ENCODE assay signal across 8 cellular contexts in genomic region chr2:71226391-71226964, GRCh38. TPM values are rescaled to one million over a fixed set of nuclear protein-coding genes. Genes with fewer than 3 reads are reported as not detected.
DNase-seq lines count a peak whose midpoint lies in the region; ATAC-seq and TF ChIP-seq lines count a peak whose summit lies in the region.

No MANE protein-coding gene starts in this region.

- H3F3A ChIP-seq in Loucy (ENCODE audit: low read depth) = no peaks in the 10 kb centered on the region

- peak in 4 of 7 experiments; percentile 6 to 56 (median 24) for DNase-seq in CD8-positive, alpha-beta T cell
- peak; percentile 34 for DNase-seq in effector CD8-positive, alpha-beta T cell (lab: John Stamatoyannopoulos, UW)
- DNase-seq in suprapubic skin (ENCODE audit: low spot score in 2 of 2) (peak; percentile 74 to 81), middle frontal gyrus (ENCODE audit: extremely low spot score, low spot score) (no peak)

- ATAC-seq in CD8-positive, alpha-beta T cell = peak; percentile 22
- peak; percentile 18 for ATAC-seq in GM21526 (IDR thresholded peaks at IDR 0.05; ENCODE audit: low FRiP score, unreplicated experiment)

- H3K9ac ChIP-seq in Loucy (ENCODE audit: low read depth, low read length, poor library complexity, severe bottlenecking) = peak overlapping the region; percentile 72

- no peaks in the 10 kb centered on the region for H3K27me3 ChIP-seq in CD8-positive, alpha-beta T cell (ENCODE audit: insufficient read depth, low read length)
- H3K27me3 ChIP-seq in Loucy (ENCODE audit: insufficient read depth, low read length, poor library complexity, severe bottlenecking) (no peaks in the 10 kb centered on the region), suprapubic skin (no peaks in the 10 kb centered on the region)

- H3K27ac ChIP-seq in CD8-positive, alpha-beta T cell (ENCODE audit: low read depth, low read length) = peak overlapping the region; percentile 79
- peak overlapping the region; percentile 88 for H3K27ac ChIP-seq in VCaP
- H3K27ac ChIP-seq in mesodermal cell (ENCODE audit: low read depth, low read length, severe bottlenecking) = peak overlapping the region; percentile 45
- H3K27ac ChIP-seq in suprapubic skin = peak overlapping the region; percentile 73

- H3K9me2 ChIP-seq in Loucy (replicated peaks; ENCODE audit: low read depth, low read length) = no peaks in the 10 kb centered on the region

- no peaks in the 10 kb centered on the region for H4K20me1 ChIP-seq in Loucy (ENCODE audit: insufficient read depth, low read length, poor library complexity, severe bottlenecking)

- H3K27ac Mint-ChIP-seq in CD8-positive, alpha-beta T cell = peak overlapping the region; percentile 98

- no peaks in the 10 kb centered on the region for H3K9me3 ChIP-seq in CD8-positive, alpha-beta T cell (ENCODE audit: low read length)
- H3K9me3 ChIP-seq in Loucy (ENCODE audit: insufficient read depth, low read depth, low read length) = no peaks in the 10 kb centered on the region
- no peaks in the 10 kb centered on the region for H3K9me3 ChIP-seq in mesodermal cell (ENCODE audit: control insufficient read depth, low read length)
- no peaks in the 10 kb centered on the region for H3K9me3 ChIP-seq in suprapubic skin

- TF ChIP-seq CTCF in CD8-positive, alpha-beta T cell (IDR thresholded peaks at IDR 0.05) = no peak
- TF ChIP-seq CTCF in Loucy (conservative IDR thresholded peaks at IDR 0.05; ENCODE audit: low read length) (peak; percentile 26; the same call in 1 of the 2 replicates), VCaP (conservative IDR thresholded peaks at IDR 0.05) (no peak), suprapubic skin (IDR thresholded peaks at IDR 0.05) (no peak)

- CTCF ChIA-PET in CD8-positive, alpha-beta T cell (lab: Charles Lee) = interaction anchor here (1.0 to 1.6 kb wide), 3 partner anchors 50 to 159 kb away, joined by 3 read pairs; no protein-coding TSS in a partner anchor

- TF ChIP-seq EP300 in suprapubic skin (IDR thresholded peaks at IDR 0.05) = no peak

- TF ChIP-seq POLR2A in suprapubic skin (IDR thresholded peaks at IDR 0.05) = no peak

- POLR2A ChIA-PET in CD8-positive, alpha-beta T cell (lab: Charles Lee) = interaction anchor here (0.6 to 1.8 kb wide), 6 partner anchors 18 to 158 kb away, joined by 3 to 16 read pairs (median 7); partner anchors contain the start of genes MPHOSPH10, NAGK and ZNF638

- H3K4me3 ChIP-seq in CD8-positive, alpha-beta T cell (ENCODE audit: low read depth, low read length) = peak overlapping the region; percentile 81
- H3K4me3 ChIP-seq in Loucy (ENCODE audit: low read length, poor library complexity, severe bottlenecking) (peak overlapping the region; percentile 78), mesodermal cell (ENCODE audit: extremely low read depth, insufficient read depth, low read length, poor library complexity, severe bottlenecking) (peak overlapping the region; percentile 66), suprapubic skin (peak overlapping the region; percentile 81)

- whole genome bisulfite sequencing in mesodermal cell (ENCODE audit: insufficient coverage in 2 of 2), 2 experiments = 0% methylated on average over 36 to 41 of the region's 46 CpGs
- WGBS in suprapubic skin = 0% methylated on average over 24 of the region's 46 CpGs

- peak overlapping the region; percentile 92 for H3K4me2 ChIP-seq in Loucy (ENCODE audit: low read depth, low read length, poor library complexity, severe bottlenecking)

- peaks cover 9% of the 10 kb centered on the region for H3K36me3 Mint-ChIP-seq in CD8-positive, alpha-beta T cell

- no peaks in the 10 kb centered on the region for H3K79me2 ChIP-seq in Loucy (ENCODE audit: insufficient read depth, low read length)

- peak overlapping the region; percentile 97 for H3K4me3 Mint-ChIP-seq in CD8-positive, alpha-beta T cell

- intact Hi-C loops in CD8-positive, alpha-beta T cell (cut with DNase I, micrococcal nuclease) = loop anchor here (1.0 to 10.0 kb wide), 3 partner anchors 50 to 232 kb away; partner anchors contain the start of genes TEX261 (in 2 of the 2) and NAGK (in 1 of the 2)

- no peaks in the 10 kb centered on the region for H3K9me3 Mint-ChIP-seq in CD8-positive, alpha-beta T cell

- peak overlapping the region; percentile 90 for H2AFZ ChIP-seq in Loucy (ENCODE audit: low read length)

- no peaks in the 10 kb centered on the region for H3K36me3 ChIP-seq in CD8-positive, alpha-beta T cell (ENCODE audit: insufficient read depth, low read length)
- no peaks in the 10 kb centered on the region for H3K36me3 ChIP-seq in Loucy (ENCODE audit: insufficient read depth, low read length)
- H3K36me3 ChIP-seq in mesodermal cell (ENCODE audit: control insufficient read depth, insufficient read depth, low read length) = no peaks in the 10 kb centered on the region
- peaks cover 4% of the 10 kb centered on the region for H3K36me3 ChIP-seq in suprapubic skin

- H3K4me1 Mint-ChIP-seq in CD8-positive, alpha-beta T cell (ENCODE audit: low read depth) = peaks cover 31% of the 10 kb centered on the region

- peaks cover 15% of the 10 kb centered on the region for H3K4me1 ChIP-seq in CD8-positive, alpha-beta T cell (ENCODE audit: insufficient read depth, low read length)
- peaks cover 21% of the 10 kb centered on the region for H3K4me1 ChIP-seq in Loucy (ENCODE audit: insufficient read depth, low read length, poor library complexity, severe bottlenecking)
- H3K4me1 ChIP-seq in mesodermal cell (ENCODE audit: control insufficient read depth, insufficient read depth, low read length, poor library complexity, severe bottlenecking) = no peaks in the 10 kb centered on the region
- peaks cover 17% of the 10 kb centered on the region for H3K4me1 ChIP-seq in suprapubic skin

- H3K27me3 Mint-ChIP-seq in CD8-positive, alpha-beta T cell (ENCODE audit: low read depth) = peaks cover 9% of the 10 kb centered on the region

RNA-seq across cellular contexts. Expression of gene PAIP2B, which starts 0.4 kb away (rescaled TPM):
- 1 to 10 TPM; 1.7 to 1.8 TPM for total RNA-seq in CD8-positive, alpha-beta T cell
- polyA plus RNA-seq in mesodermal cell (2013, experiment 1 of 2) = 1.7 TPM
- 1.9 TPM for polyA plus RNA-seq in mesodermal cell (2013, experiment 2 of 2)
- 10 to 100 TPM; 21.0 to 30.3 (median 26.7) TPM for total RNA-seq in suprapubic skin

Comparison
In these comparisons a context has a peak if more than half of its experiments do, and no peak if none do; other contexts are left out.
1. RNA of gene PAIP2B, which starts 0.4 kb away (total RNA-seq): 21.0 to 30.3 TPM in suprapubic skin; 1.7 to 1.8 TPM in CD8-positive, alpha-beta T cell; every median in the first group is over 4 times any median in the second.
2. Peak in every context shown above with its lines, with median percentiles within 50 percentile points of each other: H3K27ac ChIP-seq and H3K4me3 ChIP-seq.